In the genomic region with DNA sequence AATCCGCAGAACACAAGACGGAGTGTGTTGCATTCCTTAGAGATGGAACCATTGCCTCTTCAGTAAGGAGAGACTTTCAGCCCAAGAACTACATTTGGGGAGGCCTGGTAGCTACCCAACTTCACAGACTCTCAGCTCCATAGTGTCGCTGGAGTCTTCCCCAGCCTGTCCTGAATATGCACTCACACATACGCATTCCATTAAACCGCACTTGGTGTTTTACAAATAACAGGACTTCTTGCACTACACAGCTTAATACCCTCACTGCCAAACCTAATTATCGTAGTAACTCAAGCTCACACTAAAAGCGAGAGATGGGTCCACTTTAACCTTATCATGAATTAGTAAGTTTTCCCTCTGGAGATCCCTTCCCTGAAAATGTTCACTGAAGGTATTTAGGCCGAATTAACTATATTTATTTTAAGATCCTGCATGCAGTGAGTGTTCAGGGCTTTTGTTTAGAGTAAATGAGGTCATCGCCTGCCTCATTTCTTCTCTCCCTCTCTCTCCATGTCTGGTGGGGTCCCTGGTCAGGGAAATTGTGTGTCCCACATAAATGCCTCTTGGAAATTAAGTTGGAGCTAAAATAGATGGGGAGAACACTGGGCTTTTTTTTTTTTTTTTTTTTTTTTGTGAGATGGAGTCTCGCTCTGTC, we compare ENCODE assay signal across 2 cellular contexts.
TF ChIP-seq lines count a peak whose summit lies in the region.

No MANE protein-coding gene starts in this region.

TF ChIP-seq in IMR-90, 13 proteins besides CTCF, POLR2A, EP300 and RAD21:
- TF ChIP-seq CEBPB (IDR thresholded peaks at IDR 0.05; ENCODE audit: low read depth, low read length) (no peak), RCOR1 (IDR thresholded peaks at IDR 0.05; ENCODE audit: insufficient replicate concordance, low read length) (no peak), CHD1 (IDR thresholded peaks at IDR 0.05; ENCODE audit: low read depth, low read length) (no peak), NFE2L2 (IDR thresholded peaks at IDR 0.05; ENCODE audit: low read depth, low read length) (no peak), MAFK (IDR thresholded peaks at IDR 0.05; ENCODE audit: low read depth, low read length) (no peak), BHLHE40 (IDR thresholded peaks at IDR 0.05; ENCODE audit: low read depth, low read length) (no peak), MXI1 (IDR thresholded peaks at IDR 0.05; ENCODE audit: borderline replicate concordance, low read depth, low read length) (no peak), MAZ (IDR thresholded peaks at IDR 0.05; ENCODE audit: borderline replicate concordance, low read depth, low read length) (no peak), FOS (IDR thresholded peaks at IDR 0.05; ENCODE audit: low read depth, low read length) (no peak), SMC3 (IDR thresholded peaks at IDR 0.05; ENCODE audit: low read depth, low read length) (no peak), RFX5 (IDR thresholded peaks at IDR 0.05; ENCODE audit: low read depth, low read length) (no peak)
- TF ChIP-seq, protein P1, sequence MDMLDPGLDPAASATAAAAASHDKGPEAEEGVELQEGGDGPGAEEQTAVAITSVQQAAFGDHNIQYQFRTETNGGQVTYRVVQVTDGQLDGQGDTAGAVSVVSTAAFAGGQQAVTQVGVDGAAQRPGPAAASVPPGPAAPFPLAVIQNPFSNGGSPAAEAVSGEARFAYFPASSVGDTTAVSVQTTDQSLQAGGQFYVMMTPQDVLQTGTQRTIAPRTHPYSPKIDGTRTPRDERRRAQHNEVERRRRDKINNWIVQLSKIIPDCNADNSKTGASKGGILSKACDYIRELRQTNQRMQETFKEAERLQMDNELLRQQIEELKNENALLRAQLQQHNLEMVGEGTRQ (IDR thresholded peaks at IDR 0.05; ENCODE audit: low read depth, low read length): no peak
- TF ChIP-seq, protein P2, sequence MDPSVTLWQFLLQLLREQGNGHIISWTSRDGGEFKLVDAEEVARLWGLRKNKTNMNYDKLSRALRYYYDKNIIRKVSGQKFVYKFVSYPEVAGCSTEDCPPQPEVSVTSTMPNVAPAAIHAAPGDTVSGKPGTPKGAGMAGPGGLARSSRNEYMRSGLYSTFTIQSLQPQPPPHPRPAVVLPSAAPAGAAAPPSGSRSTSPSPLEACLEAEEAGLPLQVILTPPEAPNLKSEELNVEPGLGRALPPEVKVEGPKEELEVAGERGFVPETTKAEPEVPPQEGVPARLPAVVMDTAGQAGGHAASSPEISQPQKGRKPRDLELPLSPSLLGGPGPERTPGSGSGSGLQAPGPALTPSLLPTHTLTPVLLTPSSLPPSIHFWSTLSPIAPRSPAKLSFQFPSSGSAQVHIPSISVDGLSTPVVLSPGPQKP (IDR thresholded peaks at IDR 0.05; ENCODE audit: borderline replicate concordance, low read depth, low read length): no peak

TF ChIP-seq in H1, 55 proteins besides CTCF, POLR2A, EP300 and RAD21:
- TF ChIP-seq POLR2AphosphoS5 (IDR thresholded peaks at IDR 0.05; ENCODE audit: low read depth, low read length) (no peak), BACH1 (IDR thresholded peaks at IDR 0.05; ENCODE audit: low read length) (no peak), SP2 (IDR thresholded peaks at IDR 0.05; ENCODE audit: low read length) (no peak), TAF1 (IDR thresholded peaks at IDR 0.05; ENCODE audit: low read depth, low read length) (no peak)
- TF ChIP-seq, protein P3, sequence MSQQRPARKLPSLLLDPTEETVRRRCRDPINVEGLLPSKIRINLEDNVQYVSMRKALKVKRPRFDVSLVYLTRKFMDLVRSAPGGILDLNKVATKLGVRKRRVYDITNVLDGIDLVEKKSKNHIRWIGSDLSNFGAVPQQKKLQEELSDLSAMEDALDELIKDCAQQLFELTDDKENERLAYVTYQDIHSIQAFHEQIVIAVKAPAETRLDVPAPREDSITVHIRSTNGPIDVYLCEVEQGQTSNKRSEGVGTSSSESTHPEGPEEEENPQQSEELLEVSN (IDR thresholded peaks at IDR 0.05): no peak
- TF ChIP-seq, protein P4, sequence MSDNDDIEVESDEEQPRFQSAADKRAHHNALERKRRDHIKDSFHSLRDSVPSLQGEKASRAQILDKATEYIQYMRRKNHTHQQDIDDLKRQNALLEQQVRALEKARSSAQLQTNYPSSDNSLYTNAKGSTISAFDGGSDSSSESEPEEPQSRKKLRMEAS (IDR thresholded peaks at IDR 0.05): no peak
